22 cellular contexts compared by ENCODE assay signal in the genomic region with DNA sequence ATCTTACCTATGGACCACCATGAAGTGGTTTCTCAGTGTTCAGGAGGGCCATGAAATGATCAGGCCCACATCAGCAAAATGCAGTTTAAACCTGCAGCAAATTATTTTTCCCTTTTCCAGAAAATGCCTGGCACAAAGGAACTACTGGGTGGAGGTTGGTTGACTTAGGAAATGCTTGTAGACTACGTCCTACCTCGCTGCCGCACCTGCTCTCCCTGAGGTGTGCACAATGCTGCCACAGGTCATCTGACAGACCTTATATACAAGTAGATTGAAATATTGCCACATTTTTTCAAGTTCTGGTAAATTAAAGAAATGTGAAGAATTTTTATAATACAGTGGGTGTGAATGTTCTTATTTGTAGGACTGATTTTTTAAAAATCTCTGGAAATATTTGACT.
A peak's percentile ranks its signal among the peaks of the same experiment; 100 is the strongest.
DNase-seq lines count a peak whose midpoint lies in the region; ATAC-seq and TF ChIP-seq lines count a peak whose summit lies in the region.
"Had no signal": no experiment of that assay in that cellular context is flagged by ENCODE, and none has a peak within 500 bp of the region (broad histone marks: within the 10 kb centered on the region; RNA-seq: fewer than 3 reads in every experiment).

No MANE protein-coding gene starts in this region.

- peak; percentile 42 for ATAC-seq in left lobe of liver
- no peak for ATAC-seq in HG02852 (IDR thresholded peaks at IDR 0.05; ENCODE audit: unreplicated experiment)
- ATAC-seq: A549, GM12878, GM23338, HCT116 had no signal

- H3K9me3 ChIP-seq in transverse colon = no peaks in the 10 kb centered on the region
- H3K9me3 ChIP-seq: A549; BE2C; BLaER1 treated with 17β-estradiol and CSF1 and Interleukin-3, amounts not matched to agents 10 nM and 100 nM had no signal

- WGBS in transverse colon (ENCODE audit: low coverage in 1 of 2), 2 donors = 40 to 47% methylated on average over 1 to 3 of the region's 3 CpGs

- H3K4me1 ChIP-seq in transverse colon = peaks cover 0 to 9% (median 4%) of the 10 kb centered on the region in 4 donors
- H3K4me1 ChIP-seq: A549; BE2C; BLaER1 treated with 17β-estradiol and CSF1 and Interleukin-3, amounts not matched to agents 10 nM and 100 nM had no signal

- no peak for TF ChIP-seq EP300 in transverse colon (IDR thresholded peaks at IDR 0.05; ENCODE audit: low read depth)

- TF ChIP-seq CTCF in 22Rv1 (IDR thresholded peaks at IDR 0.05) = no peak
- TF ChIP-seq CTCF in transverse colon (IDR thresholded peaks at IDR 0.05) = no peak

- intact Hi-C loops in transverse colon (cut with DNase I; ENCODE audit: low total_unique reads) = no loop called here

- no peaks in the 10 kb centered on the region for H3K27me3 ChIP-seq in transverse colon
- H3K27me3 ChIP-seq: BE2C; BLaER1 treated with 17β-estradiol and CSF1 and Interleukin-3, amounts not matched to agents 10 nM and 100 nM had no signal

- H3K4me3 ChIP-seq in transverse colon = no peak overlapping the region
- H3K4me3 ChIP-seq: A549; BLaER1 treated with 17β-estradiol and CSF1 and Interleukin-3, amounts not matched to agents 10 nM and 100 nM; GM12878; GM23338 had no signal

- in situ Hi-C loops in transverse colon (cut with MboI; ENCODE audit: low pct_ligation_motif_present in 1 of 4, low pct_unique_long_range_greater_than_20kb in 1 of 4, low sequenced_read_pairs in 3 of 4) = no loop called here

- TF ChIP-seq POLR2A in transverse colon (IDR thresholded peaks at IDR 0.05) = no peak

- H3K27ac ChIP-seq in 22Rv1 (0 out of 2 replicates have a peak overlapping the region, but pooled peaks have one; percentile 7), transverse colon (peak overlapping the region in 1 of 4 donors; percentile 24)
- H3K27ac ChIP-seq: A549; BLaER1 treated with 17β-estradiol and CSF1 and Interleukin-3, amounts not matched to agents 10 nM and 100 nM had no signal

- no peaks in the 10 kb centered on the region for H3K36me3 ChIP-seq in transverse colon
- H3K36me3 ChIP-seq: BE2C; BLaER1 treated with 17β-estradiol and CSF1 and Interleukin-3, amounts not matched to agents 10 nM and 100 nM had no signal

- peak; percentile 30 for DNase-seq in DMS53 (lab: John Stamatoyannopoulos, UW)
- no peak for DNase-seq in DMS53 treated with DMSO at 0.1 percent for 48 hours (lab: John Stamatoyannopoulos, UW; ENCODE audit: unreplicated experiment)
- DNase-seq in left lobe of liver (ENCODE audit: low spot score) = no peak
- DNase-seq in transverse colon = peak; percentile 16
- DNase-seq in DMS 273 (lab: John Stamatoyannopoulos, UW; ENCODE audit: unreplicated experiment) = no peak
- DNase-seq: 8988T; ACHN; AML-193; BE2C; CD4-positive, alpha-beta T cell; CD8-positive, alpha-beta memory T cell; DMS79; EL; GDM1; H9 had no signal

Comparison
In these comparisons a context has a peak if more than half of its experiments do, and no peak if none do; other contexts are left out.
1. DNase-seq: peak in DMS53 (single experiment) and transverse colon (single experiment); none in DMS53 treated with DMSO at 0.1 percent for 48 hours (single experiment), left lobe of liver (single experiment) and DMS 273 (single experiment).